In genomic region chr16:72101195-72101594, GRCh38 we compare ENCODE assay signal across 20 cellular contexts. TPM values are rescaled to one million over a fixed set of nuclear protein-coding genes. Genes with fewer than 3 reads are reported as not detected.
DNase-seq lines count a peak whose midpoint lies in the region; ATAC-seq and TF ChIP-seq lines count a peak whose summit lies in the region.
"Had no signal": no experiment of that assay in that cellular context is flagged by ENCODE, and none has a peak within 500 bp of the region (broad histone marks: within the 10 kb centered on the region; RNA-seq: fewer than 3 reads in every experiment).

No MANE protein-coding gene starts in this region.

- POLR2A ChIA-PET in HEK293 (lab: Yijun Ruan, JAX): no interaction called here
- POLR2A ChIA-PET in MCF 10A (lab: Yijun Ruan, JAX): no interaction called here

- peaks cover 3% of the 10 kb centered on the region for H3K27me3 Mint-ChIP-seq in nephron progenitor cell (ENCODE audit: low read depth, poor library complexity)
- no peaks in the 10 kb centered on the region for H3K27me3 Mint-ChIP-seq in stimulated activated naive B cell treated with anti-CD40 and anti-IgM and Interleukin-4, amounts not matched to agents 10 μg/mL and 1 μg/mL and 100 μg/mL, for 72 hours
- H3K27me3 Mint-ChIP-seq in MCF 10A (ENCODE audit: insufficient read depth, unreplicated experiment): no peaks in the 10 kb centered on the region
- H3K27me3 Mint-ChIP-seq: CD4-positive, CD25-positive, alpha-beta regulatory T cell had no signal

- no TSS peak for BruUV-seq in MCF 10A (replicated peaks; lab: Mats Ljungman, UMichigan)

- peaks cover 12 to 99% of the 10 kb centered on the region in 2 experiments for H3K36me3 ChIP-seq in HEK293 (ENCODE audit: control insufficient read depth in 2 of 2, insufficient read depth in 1 of 2, low read length in 2 of 2)

- peak overlapping the region; percentile 23 for H3K27ac Mint-ChIP-seq in nephron progenitor cell
- H3K27ac Mint-ChIP-seq in stimulated activated naive B cell treated with anti-CD40 and anti-IgM and Interleukin-4, amounts not matched to agents 10 μg/mL and 1 μg/mL and 100 μg/mL, for 72 hours: peak overlapping the region; percentile 80
- no peak overlapping the region for H3K27ac Mint-ChIP-seq in MCF 10A (ENCODE audit: low read depth, unreplicated experiment)
- H3K27ac Mint-ChIP-seq: CD4-positive, CD25-positive, alpha-beta regulatory T cell; CD8-positive, alpha-beta T cell had no signal

- H3K4me1 ChIP-seq in HEK293 (ENCODE audit: control insufficient read depth, insufficient read depth, low read length): no peaks in the 10 kb centered on the region
- H3K4me1 ChIP-seq: Caco-2 had no signal

- CTCF ChIA-PET in HEK293 (lab: Yijun Ruan, JAX) (interaction anchor here (0.9 kb wide), 1 partner anchor 26 kb away, joined by 4 read pairs; no protein-coding TSS in a partner anchor), MCF 10A (lab: Yijun Ruan, JAX) (no interaction called here)

- H3K4me3 Mint-ChIP-seq in nephron progenitor cell (no peak overlapping the region), MCF 10A (ENCODE audit: unreplicated experiment) (no peak overlapping the region)
- no peak overlapping the region for H3K4me3 Mint-ChIP-seq in stimulated activated naive B cell treated with anti-CD40 and anti-IgM and Interleukin-4, amounts not matched to agents 10 μg/mL and 1 μg/mL and 100 μg/mL, for 72 hours
- H3K4me3 Mint-ChIP-seq: CD8-positive, alpha-beta T cell had no signal

- no peaks in the 10 kb centered on the region for H3K9me3 Mint-ChIP-seq in nephron progenitor cell
- H3K9me3 Mint-ChIP-seq in stimulated activated naive B cell treated with anti-CD40 and anti-IgM and Interleukin-4, amounts not matched to agents 10 μg/mL and 1 μg/mL and 100 μg/mL, for 72 hours: no peaks in the 10 kb centered on the region
- no peaks in the 10 kb centered on the region for H3K9me3 Mint-ChIP-seq in MCF 10A (ENCODE audit: unreplicated experiment)
- H3K9me3 Mint-ChIP-seq: CD4-positive, CD25-positive, alpha-beta regulatory T cell; CD8-positive, alpha-beta T cell had no signal

- TF ChIP-seq CTCF in HEK293 (tag by site-specific recombination; IDR thresholded peaks at IDR 0.05): no peak
- no peak for TF ChIP-seq CTCF in choroid plexus epithelial cell (conservative IDR thresholded peaks at IDR 0.05; ENCODE audit: low read depth, low read length)
- no peak for TF ChIP-seq CTCF in nephron progenitor cell (IDR thresholded peaks at IDR 0.05)
- TF ChIP-seq CTCF in MCF 10A (IDR thresholded peaks at IDR 0.05; ENCODE audit: unreplicated experiment): no peak

- intact Hi-C loops in MCF 10A (cut with micrococcal nuclease): no loop called here

- peak; percentile 11 for DNase-seq in choroid plexus epithelial cell (ENCODE audit: low read depth)
- DNase-seq in nephron progenitor cell: no peak
- no peak for DNase-seq in stimulated activated naive B cell treated with anti-CD40 and anti-IgM and Interleukin-4, amounts not matched to agents 10 μg/mL and 1 μg/mL and 100 μg/mL, for 72 hours
- no peak for DNase-seq in MCF 10A (ENCODE audit: unreplicated experiment)
- DNase-seq: Caco-2; CD4-positive, CD25-positive, alpha-beta regulatory T cell; CD8-positive, alpha-beta T cell; DMS153; DND-41; GM23248; H7; HCEC 1CT had no signal

- no peak overlapping the region for H3K27ac ChIP-seq in HEK293 (ENCODE audit: extremely low read depth, low read depth, low read length)
- H3K27ac ChIP-seq: C4-2B, GM23248 had no signal

- H3K4me3 ChIP-seq in HEK293 (ENCODE audit: low read depth, low read length): no peak overlapping the region
- no peak overlapping the region for H3K4me3 ChIP-seq in choroid plexus epithelial cell (ENCODE audit: low read depth, low read length)
- H3K4me3 ChIP-seq: GM12878, GM23248 had no signal

- H3K4me1 Mint-ChIP-seq in nephron progenitor cell: no peaks in the 10 kb centered on the region
- peaks cover 13 to 28% of the 10 kb centered on the region in 2 donors for H3K4me1 Mint-ChIP-seq in stimulated activated naive B cell treated with anti-CD40 and anti-IgM and Interleukin-4, amounts not matched to agents 10 μg/mL and 1 μg/mL and 100 μg/mL, for 72 hours
- peaks cover 7% of the 10 kb centered on the region for H3K4me1 Mint-ChIP-seq in MCF 10A (ENCODE audit: insufficient read depth, unreplicated experiment)

- H3K9me3 ChIP-seq in HEK293 (ENCODE audit: control insufficient read depth, insufficient read depth, low read depth, low read length): no peaks in the 10 kb centered on the region
- H3K9me3 ChIP-seq: Caco-2 had no signal

- H3K36me3 Mint-ChIP-seq in nephron progenitor cell (ENCODE audit: low read depth) (peaks cover 82% of the 10 kb centered on the region), MCF 10A (ENCODE audit: insufficient read depth, unreplicated experiment) (peaks cover 82% of the 10 kb centered on the region)
- H3K36me3 Mint-ChIP-seq in stimulated activated naive B cell treated with anti-CD40 and anti-IgM and Interleukin-4, amounts not matched to agents 10 μg/mL and 1 μg/mL and 100 μg/mL, for 72 hours: peaks cover 56 to 89% of the 10 kb centered on the region in 2 donors

- ATAC-seq in stimulated activated naive B cell treated with anti-CD40 and anti-IgM and Interleukin-4, amounts not matched to agents 10 μg/mL and 1 μg/mL and 100 μg/mL, for 72 hours (replicated peaks): no peak
- no peak for ATAC-seq in GM21576 (IDR thresholded peaks at IDR 0.05; ENCODE audit: unreplicated experiment)
- no peak for ATAC-seq in HG03460 (IDR thresholded peaks at IDR 0.05; ENCODE audit: unreplicated experiment)
- ATAC-seq: CD8-positive, alpha-beta T cell; GM12878 had no signal

TF ChIP-seq in HEK293, 187 proteins besides CTCF, POLR2A, EP300 and RAD21:
- no peak for TF ChIP-seq ZNF645 (tag by site-specific recombination; IDR thresholded peaks at IDR 0.05)
- TF ChIP-seq ZNF274 (IDR thresholded peaks at IDR 0.05; ENCODE audit: low read length): no peak
- TF ChIP-seq ZNF274 (tag by site-specific recombination; IDR thresholded peaks at IDR 0.05; ENCODE audit: borderline replicate concordance): no peak
- no peak for TF ChIP-seq BCL6B (tag by site-specific recombination; IDR thresholded peaks at IDR 0.05)
- no peak for TF ChIP-seq ZFHX2 (tag by site-specific recombination; conservative IDR thresholded peaks at IDR 0.05)
- no peak for TF ChIP-seq ZNF514 (tag by site-specific recombination; IDR thresholded peaks at IDR 0.05)
- TF ChIP-seq ZNF26 (tag by site-specific recombination; IDR thresholded peaks at IDR 0.05): no peak
- peak; percentile 39; the same call in 1 of the 2 replicates for TF ChIP-seq GLIS1 (tag by site-specific recombination; IDR thresholded peaks at IDR 0.05)

RNA-seq across cellular contexts. Expression of gene DHX38, which starts 7.5 kb away (rescaled TPM):
- 65.2 and 75.2 TPM in 2 replicates for total RNA-seq in MCF 10A (2022)

RNA-seq across cellular contexts. Expression of gene TXNL4B, which starts 7.8 kb away (rescaled TPM):
- total RNA-seq in MCF 10A (2022): 17.4 and 18.6 TPM in 2 replicates

RNA-seq across cellular contexts. Expression of gene HPR, which starts 38.2 kb away (rescaled TPM):
- total RNA-seq in MCF 10A (2022): not detected in 2 replicates
- total RNA-seq: A172; A673; Caco-2; CD4-positive, CD25-positive, alpha-beta regulatory T cell; CD8-positive, alpha-beta T cell; GM12878; GM23248; H1; H7 had no signal

RNA-seq across cellular contexts. Expression of gene HP, which starts 46.9 kb away (rescaled TPM):
- not detected in 2 replicates for total RNA-seq in MCF 10A (2022)
- total RNA-seq: A172; A673; CD4-positive, CD25-positive, alpha-beta regulatory T cell; CD8-positive, alpha-beta T cell; GM23248; H1 had no signal
